In the genomic region with DNA sequence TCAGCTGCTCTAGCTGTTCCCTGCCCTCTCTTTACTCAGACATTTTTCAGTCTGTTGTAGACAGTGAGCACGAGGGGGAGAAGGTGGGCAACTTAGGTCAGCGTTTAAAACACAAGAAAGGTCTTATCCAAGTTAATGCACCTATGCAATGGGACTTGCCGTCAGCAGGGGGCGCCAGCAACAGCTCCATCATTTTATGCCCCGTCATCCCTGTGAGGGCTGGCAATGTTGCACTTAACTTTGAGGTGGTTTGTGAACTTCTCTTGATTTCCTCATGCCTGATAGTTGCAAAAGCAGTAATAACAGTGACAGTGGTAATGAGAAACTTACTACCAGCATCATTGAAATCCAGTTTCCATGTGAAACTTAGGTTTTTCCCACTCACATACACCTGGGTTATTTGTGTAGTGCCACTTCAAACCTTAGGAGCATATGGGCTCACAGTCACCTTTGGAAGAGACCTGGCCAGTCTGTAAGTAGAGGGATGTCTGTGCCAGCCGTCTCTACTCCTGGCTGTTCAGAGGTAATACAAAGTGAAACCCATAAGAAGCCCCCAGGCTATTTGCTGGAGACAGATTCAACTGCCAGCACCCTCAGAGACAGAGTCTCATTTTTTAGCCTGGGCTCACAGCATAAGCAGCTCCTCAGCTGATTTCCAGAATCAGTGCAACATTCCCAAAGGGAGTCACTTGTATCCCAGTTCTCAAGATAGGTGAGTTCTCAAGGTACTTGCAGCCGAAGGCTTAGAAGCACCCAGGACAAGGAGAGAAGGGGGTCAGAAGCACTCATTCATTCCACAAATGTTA, we compare ENCODE assay signal across 8 cellular contexts. TPM values are rescaled to one million over a fixed set of nuclear protein-coding genes. Genes with fewer than 3 reads are reported as not detected.
DNase-seq lines count a peak whose midpoint lies in the region; ATAC-seq lines count a peak whose summit lies in the region.

No MANE protein-coding gene starts in this region.

- H3K9me3 ChIP-seq in HAP-1 (no peaks in the 10 kb centered on the region), mesodermal cell (ENCODE audit: control insufficient read depth, low read length) (no peaks in the 10 kb centered on the region)

- CTCF ChIA-PET in activated CD8-positive, alpha-beta T cell treated with anti-CD3 and anti-CD28 coated beads, Interleukin-2, amount 10 ng/mL, durations not matched to agents 7 days and 5 days (lab: Charles Lee), result interaction anchor here (0.7 to 23.7 kb wide), 19 partner anchors 9 to 168 kb away, joined by 3 to 901 read pairs (median 9); partner anchors contain the start of gene ID1

- no peaks in the 10 kb centered on the region for H3K9me3 Mint-ChIP-seq in activated CD8-positive, alpha-beta T cell treated with anti-CD3 and anti-CD28 coated beads, Interleukin-2, amount 10 ng/mL, durations not matched to agents 7 days and 5 days (ENCODE audit: insufficient read depth)

- POLR2A ChIA-PET in activated CD8-positive, alpha-beta T cell treated with anti-CD3 and anti-CD28 coated beads, Interleukin-2, amount 10 ng/mL, durations not matched to agents 7 days and 5 days (lab: Charles Lee), result interaction anchor here (0.7 to 1.2 kb wide), 3 partner anchors 13 to 163 kb away, joined by 3 to 4 read pairs (median 3); no protein-coding TSS in a partner anchor

- H3K4me1 Mint-ChIP-seq in activated CD8-positive, alpha-beta T cell treated with anti-CD3 and anti-CD28 coated beads, Interleukin-2, amount 10 ng/mL, durations not matched to agents 7 days and 5 days (ENCODE audit: low read depth), result peaks cover 24% of the 10 kb centered on the region

- 36% methylated on average over 4 to 5 of the region's 7 CpGs for WGBS in mesodermal cell (ENCODE audit: insufficient coverage in 2 of 2), 2 experiments

- peaks cover 44% of the 10 kb centered on the region for H3K36me3 ChIP-seq in HAP-1 (replicated peaks)
- H3K36me3 ChIP-seq in mesodermal cell (ENCODE audit: control insufficient read depth, insufficient read depth, low read length), result peaks cover 67% of the 10 kb centered on the region

- peaks cover 6% of the 10 kb centered on the region for H3K4me1 ChIP-seq in HAP-1
- H3K4me1 ChIP-seq in mesodermal cell (ENCODE audit: control insufficient read depth, insufficient read depth, low read length, poor library complexity, severe bottlenecking), result peaks cover 17% of the 10 kb centered on the region

- H3K4me3 ChIP-seq in HAP-1, result no peak overlapping the region
- no peak overlapping the region for H3K4me3 ChIP-seq in mesodermal cell (ENCODE audit: extremely low read depth, insufficient read depth, low read length, poor library complexity, severe bottlenecking)

- H3K27ac Mint-ChIP-seq in activated CD8-positive, alpha-beta T cell treated with anti-CD3 and anti-CD28 coated beads, Interleukin-2, amount 10 ng/mL, durations not matched to agents 7 days and 5 days, result peak overlapping the region; percentile 78

- no peak overlapping the region for H3K4me3 Mint-ChIP-seq in activated CD8-positive, alpha-beta T cell treated with anti-CD3 and anti-CD28 coated beads, Interleukin-2, amount 10 ng/mL, durations not matched to agents 7 days and 5 days

- DNase-seq in COLO829 (ENCODE audit: low spot score) (peak; percentile 92), HAP-1 (ENCODE audit: low spot score in 2 of 2) (peak; percentile 46 to 83), NCI-H82 (lab: John Stamatoyannopoulos, UW) (peak; percentile 75), mesenteric fat pad (ENCODE audit: low spot score) (no peak)
- peak; percentile 85 for DNase-seq in activated CD8-positive, alpha-beta T cell treated with anti-CD3 and anti-CD28 coated beads, Interleukin-2, amount 10 ng/mL, durations not matched to agents 7 days and 5 days
- peak; percentile 59 for DNase-seq in effector CD8-positive, alpha-beta T cell (lab: John Stamatoyannopoulos, UW)
- peak; percentile 42 to 62 for DNase-seq in stimulated activated CD8-positive, alpha-beta memory T cell treated with anti-CD3 and anti-CD28 coated beads, Interleukin-4, amount 100 ng/mL, for 1 hour (ENCODE audit: low read depth in 2 of 2, low spot score in 1 of 2)

- H3K36me3 Mint-ChIP-seq in activated CD8-positive, alpha-beta T cell treated with anti-CD3 and anti-CD28 coated beads, Interleukin-2, amount 10 ng/mL, durations not matched to agents 7 days and 5 days (ENCODE audit: low read depth), result peaks cover 61% of the 10 kb centered on the region

- no peaks in the 10 kb centered on the region for H3K27me3 ChIP-seq in HAP-1 (ENCODE audit: low read depth)

- H3K27ac ChIP-seq in mesodermal cell (ENCODE audit: low read depth, low read length, severe bottlenecking), result peak overlapping the region; percentile 89

- H3K27me3 Mint-ChIP-seq in activated CD8-positive, alpha-beta T cell treated with anti-CD3 and anti-CD28 coated beads, Interleukin-2, amount 10 ng/mL, durations not matched to agents 7 days and 5 days (ENCODE audit: low read depth), result no peaks in the 10 kb centered on the region

- in situ Hi-C loops in HAP-1 (cut with MboI; ENCODE audit: low sequenced_read_pairs), result loop anchor here (5.0 to 10.0 kb wide), 2 partner anchors 48 to 165 kb away; partner anchors contain the start of genes BCL2L1 and HM13

- peak; percentile 71 for ATAC-seq in activated CD8-positive, alpha-beta T cell treated with anti-CD3 and anti-CD28 coated beads, Interleukin-2, amount 10 ng/mL, durations not matched to agents 7 days and 5 days

RNA-seq across cellular contexts. Expression of gene ID1, which starts 44.8 kb away (rescaled TPM):
- under 1 TPM; 0.42 to 0.50 TPM for total RNA-seq in activated CD8-positive, alpha-beta T cell treated with anti-CD3 and anti-CD28 coated beads, Interleukin-2, amount 10 ng/mL, durations not matched to agents 7 days and 5 days
- polyA plus RNA-seq in mesodermal cell (2013, experiment 1 of 2), result 455 TPM
- polyA plus RNA-seq in mesodermal cell (2013, experiment 2 of 2), result 320 TPM
- total RNA-seq in mesenteric fat pad, result 223 TPM

RNA-seq across cellular contexts. Expression of gene HM13, which starts 46.1 kb away (rescaled TPM):
- 100 to 1,000 TPM; 117 to 127 TPM for total RNA-seq in activated CD8-positive, alpha-beta T cell treated with anti-CD3 and anti-CD28 coated beads, Interleukin-2, amount 10 ng/mL, durations not matched to agents 7 days and 5 days
- polyA plus RNA-seq in mesodermal cell (2013, experiment 1 of 2), result 110 TPM
- 92.7 TPM for polyA plus RNA-seq in mesodermal cell (2013, experiment 2 of 2)
- total RNA-seq in mesenteric fat pad, result 186 TPM

Comparison
In these comparisons a context has a peak if more than half of its experiments do, and no peak if none do; other contexts are left out.
1. RNA of gene ID1, which starts 44.8 kb away (total RNA-seq): 223 TPM in mesenteric fat pad (single experiment); 0.42 to 0.50 TPM in activated CD8-positive, alpha-beta T cell treated with anti-CD3 and anti-CD28 coated beads, Interleukin-2, amount 10 ng/mL, durations not matched to agents 7 days and 5 days; every median in the first group is over 100 times any median in the second.